In genomic region chr6:168619560-168620314, GRCh38 we compare ENCODE assay signal across 19 cellular contexts.
A peak's percentile ranks its signal among the peaks of the same experiment; 100 is the strongest.
DNase-seq lines count a peak whose midpoint lies in the region; ATAC-seq and TF ChIP-seq lines count a peak whose summit lies in the region.
"Had no signal": no experiment of that assay in that cellular context is flagged by ENCODE, and none has a peak within 500 bp of the region (broad histone marks: within the 10 kb centered on the region; RNA-seq: fewer than 3 reads in every experiment).

No MANE protein-coding gene starts in this region.

- H3K4me3 ChIP-seq in BLaER1 (no peak overlapping the region), Caco-2 (ENCODE audit: low read depth, low read length) (no peak overlapping the region)
- no peak overlapping the region for H3K4me3 ChIP-seq in CD8-positive, alpha-beta memory T cell (ENCODE audit: low read length)
- H3K4me3 ChIP-seq in naive thymus-derived CD4-positive, alpha-beta T cell (ENCODE audit: low read length) = no peak overlapping the region
- H3K4me3 ChIP-seq: GM23248, heart right ventricle, lower lobe of right lung, ovary, right lobe of liver, SJSA1, upper lobe of right lung had no signal

- peak overlapping the region; percentile 9; the same call in 1 of the 2 replicates for H3K27ac ChIP-seq in BLaER1
- H3K27ac ChIP-seq in CD8-positive, alpha-beta memory T cell (ENCODE audit: low read depth, low read length) = no peak overlapping the region
- no peak overlapping the region for H3K27ac ChIP-seq in naive thymus-derived CD4-positive, alpha-beta T cell (ENCODE audit: low read depth, low read length)
- H3K27ac ChIP-seq: GM23248, lower lobe of right lung, ovary, right lobe of liver, SJSA1, upper lobe of right lung, WERI-Rb-1 had no signal

- POLR2A ChIA-PET in CD8-positive, alpha-beta memory T cell (lab: Charles Lee) = no interaction called here
- POLR2A ChIA-PET in naive thymus-derived CD4-positive, alpha-beta T cell (lab: Charles Lee) = no interaction called here
- POLR2A ChIA-PET in Caco-2 (lab: Charles Lee) = no interaction called here

- H4K20me1 ChIP-seq in BLaER1 = no peaks in the 10 kb centered on the region

- H3K27me3 Mint-ChIP-seq in CD8-positive, alpha-beta memory T cell = peaks cover 4 to 7% of the 10 kb centered on the region in 2 donors
- H3K27me3 Mint-ChIP-seq in activated T-cell treated with anti-CD3 and anti-CD28 coated beads, Interleukin-2, amount 50 U/mL, for 4 hours (ENCODE audit: low read depth) = peaks cover 4% of the 10 kb centered on the region
- peaks cover 0 to 16% (median 0%) of the 10 kb centered on the region in 5 donors for H3K27me3 Mint-ChIP-seq in naive thymus-derived CD4-positive, alpha-beta T cell
- H3K27me3 Mint-ChIP-seq in Caco-2 (ENCODE audit: insufficient read depth, unreplicated experiment) = no peaks in the 10 kb centered on the region
- H3K27me3 Mint-ChIP-seq: stimulated activated naive CD8-positive, alpha-beta T cell treated with anti-CD3 and anti-CD28 coated beads, Interleukin-15, Interleukin-2, amounts not matched to agents 100 ng/mL and 50 ng/mL, for 24 hours had no signal

- peaks cover 0 to 11% (median 0%) of the 10 kb centered on the region in 5 donors for H3K9me3 Mint-ChIP-seq in CD8-positive, alpha-beta memory T cell
- H3K9me3 Mint-ChIP-seq in activated T-cell treated with anti-CD3 and anti-CD28 coated beads, Interleukin-2, amount 50 U/mL, for 4 hours = peaks cover 10% of the 10 kb centered on the region
- H3K9me3 Mint-ChIP-seq in naive thymus-derived CD4-positive, alpha-beta T cell = peaks cover 1 to 30% (median 5%) of the 10 kb centered on the region in 11 donors
- H3K9me3 Mint-ChIP-seq in Caco-2 (ENCODE audit: unreplicated experiment) = peaks cover 11% of the 10 kb centered on the region

- H3K4me1 ChIP-seq in BLaER1 (peaks cover 11% of the 10 kb centered on the region), Caco-2 (no peaks in the 10 kb centered on the region)
- H3K4me1 ChIP-seq in CD8-positive, alpha-beta memory T cell (ENCODE audit: insufficient read depth, low read length) = no peaks in the 10 kb centered on the region
- H3K4me1 ChIP-seq in naive thymus-derived CD4-positive, alpha-beta T cell (ENCODE audit: control insufficient read depth in 2 of 2, insufficient read depth in 2 of 2, low read length in 2 of 2) = no peaks in the 10 kb centered on the region
- H3K4me1 ChIP-seq: lower lobe of right lung, right lobe of liver, SJSA1, upper lobe of right lung had no signal

- H3K4me2 ChIP-seq in BLaER1 = peak overlapping the region; percentile 67

- H3K27me3 ChIP-seq in BLaER1 (no peaks in the 10 kb centered on the region), Caco-2 (replicated peaks; ENCODE audit: control insufficient read depth, insufficient read depth, low read length) (no peaks in the 10 kb centered on the region)
- no peaks in the 10 kb centered on the region for H3K27me3 ChIP-seq in CD8-positive, alpha-beta memory T cell (ENCODE audit: insufficient read depth, low read length, poor library complexity, severe bottlenecking)
- no peaks in the 10 kb centered on the region for H3K27me3 ChIP-seq in naive thymus-derived CD4-positive, alpha-beta T cell (ENCODE audit: control insufficient read depth in 2 of 2, insufficient read depth in 2 of 2, low read length in 2 of 2)
- H3K27me3 ChIP-seq: heart right ventricle, ovary, right lobe of liver, SJSA1, upper lobe of right lung had no signal

- no TSS peak for BruUV-seq in Caco-2 (replicated peaks; lab: Mats Ljungman, UMichigan)

- peaks cover 32% of the 10 kb centered on the region for H3K9me3 ChIP-seq in BLaER1
- H3K9me3 ChIP-seq in CD8-positive, alpha-beta memory T cell (ENCODE audit: low read length) = no peaks in the 10 kb centered on the region
- no peaks in the 10 kb centered on the region for H3K9me3 ChIP-seq in naive thymus-derived CD4-positive, alpha-beta T cell (ENCODE audit: control insufficient read depth in 2 of 3, low read length in 3 of 3)
- H3K9me3 ChIP-seq in Caco-2 = peaks cover 7% of the 10 kb centered on the region
- H3K9me3 ChIP-seq: lower lobe of right lung, ovary, right lobe of liver, upper lobe of right lung had no signal

- no peak overlapping the region for H3K9ac ChIP-seq in BLaER1
- H3K9ac ChIP-seq: GM23248 had no signal

- peak overlapping the region in 2 of 8 donors; percentile 31 to 80 for H3K27ac Mint-ChIP-seq in CD8-positive, alpha-beta memory T cell
- peak overlapping the region in 1 of 9 donors; percentile 46 for H3K27ac Mint-ChIP-seq in naive thymus-derived CD4-positive, alpha-beta T cell
- no peak overlapping the region for H3K27ac Mint-ChIP-seq in Caco-2 (ENCODE audit: unreplicated experiment)
- H3K27ac Mint-ChIP-seq: stimulated activated naive CD8-positive, alpha-beta T cell treated with anti-CD3 and anti-CD28 coated beads, Interleukin-15, Interleukin-2, amounts not matched to agents 100 ng/mL and 50 ng/mL, for 24 hours; T-helper 1 cell treated with Interleukin-12 subunit alpha and Interleukin-12 subunit beta and Interleukin-4 antibody, amounts not matched to agents 30 μg/mL and 1 μg/mL, for 36 hours had no signal

- H3K36me3 ChIP-seq in BLaER1 (no peaks in the 10 kb centered on the region), Caco-2 (ENCODE audit: control insufficient read depth, insufficient read depth, low read length) (no peaks in the 10 kb centered on the region)
- no peaks in the 10 kb centered on the region for H3K36me3 ChIP-seq in CD8-positive, alpha-beta memory T cell (ENCODE audit: insufficient read depth, low read length)
- H3K36me3 ChIP-seq in naive thymus-derived CD4-positive, alpha-beta T cell (ENCODE audit: control insufficient read depth in 2 of 3, insufficient read depth in 3 of 3, low read length in 3 of 3) = no peaks in the 10 kb centered on the region
- H3K36me3 ChIP-seq: heart right ventricle, lower lobe of right lung, ovary, right lobe of liver, SJSA1, upper lobe of right lung, WERI-Rb-1 had no signal

- peak overlapping the region in 5 of 7 donors; percentile 2 to 67 (median 53) for H3K4me3 Mint-ChIP-seq in CD8-positive, alpha-beta memory T cell
- no peak overlapping the region for H3K4me3 Mint-ChIP-seq in activated T-cell treated with anti-CD3 and anti-CD28 coated beads, Interleukin-2, amount 50 U/mL, for 4 hours
- peak overlapping the region in 2 of 10 donors; percentile 8 to 17 for H3K4me3 Mint-ChIP-seq in naive thymus-derived CD4-positive, alpha-beta T cell
- no peak overlapping the region for H3K4me3 Mint-ChIP-seq in Caco-2 (ENCODE audit: unreplicated experiment)
- H3K4me3 Mint-ChIP-seq: stimulated activated naive CD8-positive, alpha-beta T cell treated with anti-CD3 and anti-CD28 coated beads, Interleukin-15, Interleukin-2, amounts not matched to agents 100 ng/mL and 50 ng/mL, for 24 hours; T-helper 1 cell treated with Interleukin-12 subunit alpha and Interleukin-12 subunit beta and Interleukin-4 antibody, amounts not matched to agents 30 μg/mL and 1 μg/mL, for 36 hours had no signal

- intact Hi-C loops in naive thymus-derived CD4-positive, alpha-beta T cell (cut with micrococcal nuclease) = no loop called here
- intact Hi-C loops in Caco-2 (cut with micrococcal nuclease; ENCODE audit: unreplicated experiment) = loop anchor here (5.0 kb wide), 1 partner anchor 93 kb away; no protein-coding TSS in a partner anchor

- peaks cover 3 to 15% (median 14%) of the 10 kb centered on the region in 3 donors for H3K4me1 Mint-ChIP-seq in CD8-positive, alpha-beta memory T cell
- peaks cover 13% of the 10 kb centered on the region for H3K4me1 Mint-ChIP-seq in activated T-cell treated with anti-CD3 and anti-CD28 coated beads, Interleukin-2, amount 50 U/mL, for 4 hours (ENCODE audit: low read depth)
- H3K4me1 Mint-ChIP-seq in naive thymus-derived CD4-positive, alpha-beta T cell = peaks cover 0 to 15% (median 0%) of the 10 kb centered on the region in 7 donors
- H3K4me1 Mint-ChIP-seq in Caco-2 (ENCODE audit: low read depth, unreplicated experiment) = no peaks in the 10 kb centered on the region

- no peaks in the 10 kb centered on the region for H3K36me3 Mint-ChIP-seq in CD8-positive, alpha-beta memory T cell
- no peaks in the 10 kb centered on the region for H3K36me3 Mint-ChIP-seq in activated T-cell treated with anti-CD3 and anti-CD28 coated beads, Interleukin-2, amount 50 U/mL, for 4 hours (ENCODE audit: insufficient read depth)
- peaks cover 0 to 2% (median 0%) of the 10 kb centered on the region in 5 donors for H3K36me3 Mint-ChIP-seq in naive thymus-derived CD4-positive, alpha-beta T cell
- no peaks in the 10 kb centered on the region for H3K36me3 Mint-ChIP-seq in Caco-2 (ENCODE audit: insufficient read depth, unreplicated experiment)

- TF ChIP-seq CTCF in Caco-2 (IDR thresholded peaks at IDR 0.05; ENCODE audit: insufficient read depth in 1 of 2, low read depth in 1 of 2, low read length in 1 of 2, severe bottlenecking in 1 of 2, unreplicated experiment in 1 of 2) = no peak

- no peak for DNase-seq in CD8-positive, alpha-beta memory T cell
- DNase-seq in activated T-cell treated with anti-CD3 and anti-CD28 coated beads, Interleukin-2, amount 50 U/mL, for 4 hours = peak; percentile 14
- peak in 1 of 9 donors; percentile 8 for DNase-seq in naive thymus-derived CD4-positive, alpha-beta T cell
- no peak for DNase-seq in NCI-H2227 treated with DMSO at 0.1 percent for 48 hours (lab: John Stamatoyannopoulos, UW)
- no peak for DNase-seq in stimulated activated CD4-positive, alpha-beta T cell treated with anti-CD3 and anti-CD28 coated beads, Interleukin-1b, Interleukin-23, amount 100 ng/mL, for 48 hours
- no peak for DNase-seq in Caco-2
- DNase-seq: EL, GM23248, heart right ventricle, lower lobe of right lung, ovary, right lobe of liver, upper lobe of right lung, WERI-Rb-1 had no signal

- peak in 1 of 2 donors; percentile 73 for ATAC-seq in activated T-cell treated with anti-CD3 and anti-CD28 coated beads, Interleukin-2, amount 50 U/mL, for 4 hours
- ATAC-seq in naive thymus-derived CD4-positive, alpha-beta T cell = peak; percentile 48
- ATAC-seq in HG03342 (IDR thresholded peaks at IDR 0.05; ENCODE audit: unreplicated experiment) = no peak
- ATAC-seq: heart right ventricle, lower lobe of right lung, right lobe of liver, upper lobe of right lung had no signal

- CTCF ChIA-PET in CD8-positive, alpha-beta memory T cell (lab: Charles Lee) = no interaction called here
- CTCF ChIA-PET in naive thymus-derived CD4-positive, alpha-beta T cell (lab: Charles Lee) = no interaction called here
- CTCF ChIA-PET in Caco-2 (lab: Charles Lee) = no interaction called here

Comparison
In these comparisons a context has a peak if more than half of its experiments do, and no peak if none do; other contexts are left out.
1. H3K4me3 Mint-ChIP-seq: peak in CD8-positive, alpha-beta memory T cell (5 of 7); none in activated T-cell treated with anti-CD3 and anti-CD28 coated beads, Interleukin-2, amount 50 U/mL, for 4 hours (single experiment) and Caco-2 (single experiment).